In the genomic region with DNA sequence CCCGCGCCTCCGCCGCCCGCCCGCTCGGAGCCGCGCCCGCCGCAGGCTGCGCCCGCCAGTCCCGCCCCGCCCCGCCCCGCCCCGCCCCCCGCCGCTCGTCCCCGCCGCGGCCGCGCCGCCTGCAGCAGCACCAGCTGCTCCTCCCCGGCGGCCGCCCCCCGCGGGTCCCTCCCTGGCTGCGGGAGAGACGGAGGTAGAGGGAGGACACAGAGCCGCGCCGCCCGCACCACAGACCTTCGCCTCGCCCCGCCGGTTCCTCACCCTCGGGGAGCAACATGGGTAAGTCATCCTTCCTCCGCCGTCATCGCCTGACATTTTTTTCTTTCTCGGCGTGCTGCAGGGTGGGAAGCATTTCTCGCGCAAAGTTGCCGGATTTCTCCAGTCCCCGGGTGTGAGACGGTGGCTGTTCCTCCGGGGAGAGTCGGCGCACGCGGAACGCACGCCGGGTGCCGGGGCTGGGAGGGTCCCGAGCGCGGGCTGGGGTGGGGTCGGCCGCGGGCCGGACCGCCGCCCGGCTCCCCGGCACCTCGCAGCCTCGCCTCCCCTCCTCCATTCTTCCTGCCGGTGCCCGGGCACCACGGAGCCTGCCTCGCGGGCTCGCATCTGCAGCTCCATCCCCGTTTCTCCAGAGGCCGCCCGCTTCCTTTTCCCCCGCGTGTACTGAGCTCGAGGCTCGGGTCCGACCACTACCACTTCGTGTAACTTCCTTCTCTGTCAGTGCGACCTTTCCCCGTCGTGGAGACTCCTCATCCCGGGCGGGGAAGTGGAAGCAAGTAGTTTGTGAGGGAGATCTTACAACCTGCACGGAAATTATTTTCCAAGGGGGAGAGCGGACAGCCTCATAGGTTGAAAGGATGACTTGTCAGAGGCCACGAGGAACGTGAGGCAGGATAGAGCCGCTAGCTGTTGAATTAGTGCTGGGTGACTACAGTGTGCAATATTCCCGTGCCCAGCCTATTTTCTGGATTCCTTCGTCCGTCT, we compare ENCODE assay signal across 8 cellular contexts. TPM values are rescaled to one million over a fixed set of nuclear protein-coding genes. Genes with fewer than 3 reads are reported as not detected.
A peak's percentile ranks its signal among the peaks of the same experiment; 100 is the strongest.
DNase-seq lines count a peak whose midpoint lies in the region; ATAC-seq and TF ChIP-seq lines count a peak whose summit lies in the region.

A gene with protein sequence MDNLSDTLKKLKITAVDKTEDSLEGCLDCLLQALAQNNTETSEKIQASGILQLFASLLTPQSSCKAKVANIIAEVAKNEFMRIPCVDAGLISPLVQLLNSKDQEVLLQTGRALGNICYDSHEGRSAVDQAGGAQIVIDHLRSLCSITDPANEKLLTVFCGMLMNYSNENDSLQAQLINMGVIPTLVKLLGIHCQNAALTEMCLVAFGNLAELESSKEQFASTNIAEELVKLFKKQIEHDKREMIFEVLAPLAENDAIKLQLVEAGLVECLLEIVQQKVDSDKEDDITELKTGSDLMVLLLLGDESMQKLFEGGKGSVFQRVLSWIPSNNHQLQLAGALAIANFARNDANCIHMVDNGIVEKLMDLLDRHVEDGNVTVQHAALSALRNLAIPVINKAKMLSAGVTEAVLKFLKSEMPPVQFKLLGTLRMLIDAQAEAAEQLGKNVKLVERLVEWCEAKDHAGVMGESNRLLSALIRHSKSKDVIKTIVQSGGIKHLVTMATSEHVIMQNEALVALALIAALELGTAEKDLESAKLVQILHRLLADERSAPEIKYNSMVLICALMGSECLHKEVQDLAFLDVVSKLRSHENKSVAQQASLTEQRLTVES (plus strand): TSS at position 94 of the 981 bp plus-strand sequence. CDS start 182 bp downstream, at position 276.

- intact Hi-C loops in esophagus muscularis mucosa (cut with DNase I): no loop called here

- WGBS in esophagus muscularis mucosa: under 1% methylated on average over 57 of the region's 103 CpGs

- no peaks in the 10 kb centered on the region for H3K27me3 Mint-ChIP-seq in stimulated activated naive B cell treated with anti-CD40 and anti-IgM and Interleukin-4, amounts not matched to agents 10 μg/mL and 1 μg/mL and 100 μg/mL, for 72 hours

- peak within 1 kb of the TSS; percentile 80 to 98 (median 92) for H3K4me3 ChIP-seq in esophagus muscularis mucosa
- peak within 1 kb of the TSS; percentile 73 to 90 for H3K4me3 ChIP-seq in muscle layer of colon (ENCODE audit: low read depth in 1 of 2, low read length in 2 of 2)

- H3K27me3 ChIP-seq in esophagus muscularis mucosa (no peaks in the 10 kb centered on the region), muscle layer of colon (ENCODE audit: control insufficient read depth in 1 of 2, insufficient read depth in 2 of 2, low read length in 2 of 2) (no peaks in the 10 kb centered on the region)

- no peaks in the 10 kb centered on the region for H3K9me3 ChIP-seq in esophagus muscularis mucosa
- no peaks in the 10 kb centered on the region for H3K9me3 ChIP-seq in muscle layer of colon (ENCODE audit: low read length)

- peak; percentile 60 for DNase-seq in AG08396 (ENCODE audit: low spot score)
- peak; percentile 53 for DNase-seq in NCI-H526 treated with DMSO at 0.1 percent for 48 hours (lab: John Stamatoyannopoulos, UW)
- DNase-seq in activated CD8-positive, alpha-beta memory T cell treated with anti-CD3 and anti-CD28 coated beads, Interleukin-2, amount 50 U/mL, for 48 hours: peak; percentile 84
- DNase-seq in esophagus muscularis mucosa (ENCODE audit: extremely low spot score): no peak
- peak; percentile 20 for DNase-seq in stimulated activated naive B cell treated with anti-CD40 and anti-IgM and Interleukin-4, amounts not matched to agents 10 μg/mL and 1 μg/mL and 100 μg/mL, for 72 hours

- TF ChIP-seq CTCF in esophagus muscularis mucosa (IDR thresholded peaks at IDR 0.05): no peak

- H3K36me3 Mint-ChIP-seq in stimulated activated naive B cell treated with anti-CD40 and anti-IgM and Interleukin-4, amounts not matched to agents 10 μg/mL and 1 μg/mL and 100 μg/mL, for 72 hours: peaks cover 10 to 17% of the 10 kb centered on the region in 2 donors

- H3K9ac ChIP-seq in muscle layer of colon (ENCODE audit: low read length): peak within 1 kb of the TSS; percentile 92

- peak within 1 kb of the TSS; percentile 83 to 97 (median 96) for H3K27ac ChIP-seq in esophagus muscularis mucosa (replicated peaks in 1 of 4)
- H3K27ac ChIP-seq in muscle layer of colon (ENCODE audit: low read depth, low read length): peak within 1 kb of the TSS; percentile 98

- peak within 1 kb of the TSS; percentile 98 for H3K27ac Mint-ChIP-seq in stimulated activated naive B cell treated with anti-CD40 and anti-IgM and Interleukin-4, amounts not matched to agents 10 μg/mL and 1 μg/mL and 100 μg/mL, for 72 hours

- peak; percentile 52 for TF ChIP-seq POLR2A in esophagus muscularis mucosa (IDR thresholded peaks at IDR 0.05; ENCODE audit: low read depth)

- peaks cover 31 to 53% of the 10 kb centered on the region in 2 donors for H3K4me1 Mint-ChIP-seq in stimulated activated naive B cell treated with anti-CD40 and anti-IgM and Interleukin-4, amounts not matched to agents 10 μg/mL and 1 μg/mL and 100 μg/mL, for 72 hours

- H3K4me1 ChIP-seq in esophagus muscularis mucosa (peaks cover 19 to 35% (median 28%) of the 10 kb centered on the region in 4 donors), muscle layer of colon (ENCODE audit: insufficient read depth, low read length) (peaks cover 21% of the 10 kb centered on the region)

- no peak for TF ChIP-seq EP300 in esophagus muscularis mucosa (IDR thresholded peaks at IDR 0.05)

- peak; percentile 22 for ATAC-seq in GM18907 (IDR thresholded peaks at IDR 0.05; ENCODE audit: unreplicated experiment)
- peak; percentile 12 for ATAC-seq in HG03139 (IDR thresholded peaks at IDR 0.05; ENCODE audit: unreplicated experiment)
- peak; percentile 12 to 61 for ATAC-seq in stimulated activated naive B cell treated with anti-CD40 and anti-IgM and Interleukin-4, amounts not matched to agents 10 μg/mL and 1 μg/mL and 100 μg/mL, for 72 hours (replicated peaks)

- H3K4me3 Mint-ChIP-seq in stimulated activated naive B cell treated with anti-CD40 and anti-IgM and Interleukin-4, amounts not matched to agents 10 μg/mL and 1 μg/mL and 100 μg/mL, for 72 hours: peak within 1 kb of the TSS; percentile 99 to 100

- H3K9me3 Mint-ChIP-seq in stimulated activated naive B cell treated with anti-CD40 and anti-IgM and Interleukin-4, amounts not matched to agents 10 μg/mL and 1 μg/mL and 100 μg/mL, for 72 hours: no peaks in the 10 kb centered on the region

- H3K36me3 ChIP-seq in esophagus muscularis mucosa (no peaks in the 10 kb centered on the region), muscle layer of colon (ENCODE audit: insufficient read depth, low read length) (no peaks in the 10 kb centered on the region)

RNA-seq across cellular contexts. Expression of the gene that starts here (rescaled TPM):
- total RNA-seq in esophagus muscularis mucosa: 10 to 100 TPM; 29.8 to 52.2 (median 34.7) TPM
